Comparison of ENCODE assay signal across 9 cellular contexts in the genomic region with DNA sequence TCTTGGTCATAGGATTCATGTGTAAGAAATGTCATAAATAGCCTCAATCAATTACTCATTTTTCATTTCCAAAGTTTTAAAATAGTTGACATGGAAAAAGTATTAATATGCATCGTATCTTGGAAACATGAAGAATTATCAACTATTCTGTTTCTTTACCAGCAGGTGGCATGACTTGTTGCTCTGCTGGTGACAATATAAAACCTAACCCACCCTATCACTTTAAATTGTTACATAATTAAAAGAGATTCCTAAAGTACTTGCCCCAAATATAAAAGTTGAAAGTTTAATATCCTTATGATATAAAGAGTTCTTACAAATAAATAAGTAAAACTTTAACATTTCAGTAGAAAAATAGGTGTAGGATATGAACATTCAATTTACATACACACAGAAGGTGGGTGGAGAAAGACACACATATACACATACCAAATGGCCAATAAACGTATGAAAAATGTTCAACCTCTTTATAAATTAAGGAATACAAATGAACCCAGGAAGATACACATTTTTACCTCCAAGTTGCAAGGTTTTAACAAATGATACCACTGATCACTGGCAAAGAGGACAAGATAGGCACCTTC. TPM values are rescaled to one million over a fixed set of nuclear protein-coding genes. Genes with fewer than 3 reads are reported as not detected.
DNase-seq lines count a peak whose midpoint lies in the region; ATAC-seq and TF ChIP-seq lines count a peak whose summit lies in the region.
"Had no signal": no experiment of that assay in that cellular context is flagged by ENCODE, and none has a peak within 500 bp of the region (broad histone marks: within the 10 kb centered on the region; RNA-seq: fewer than 3 reads in every experiment).

No MANE protein-coding gene starts in this region.

- no peak overlapping the region for H3K27ac Mint-ChIP-seq in H9

- ATAC-seq in left lobe of liver: peak; percentile 83
- no peak for ATAC-seq in GM18870 (IDR thresholded peaks at IDR 0.05; ENCODE audit: unreplicated experiment)
- ATAC-seq in GM21423 (IDR thresholded peaks at IDR 0.05; ENCODE audit: unreplicated experiment): no peak

- TF ChIP-seq CTCF in AG04450 (IDR thresholded peaks at IDR 0.05; ENCODE audit: low read depth, low read length) (peak; percentile 53), H9 (conservative IDR thresholded peaks at IDR 0.05) (peak; percentile 61)

- H3K27me3 Mint-ChIP-seq in H9 (ENCODE audit: low read depth): no peaks in the 10 kb centered on the region

- H2BK120ac ChIP-seq in H9 (ENCODE audit: low read depth, low read length, poor library complexity, severe bottlenecking): no peak overlapping the region

- no peaks in the 10 kb centered on the region for H4K20me1 ChIP-seq in H9 (ENCODE audit: control insufficient read depth, insufficient read depth, insufficient read length)

- no peak overlapping the region for H3K4me2 ChIP-seq in H9 (ENCODE audit: insufficient read depth, insufficient read length, low read length)

- no peak overlapping the region for H2BK15ac ChIP-seq in H9 (ENCODE audit: low read depth, low read length)

- H2BK20ac ChIP-seq in H9 (ENCODE audit: low read depth, low read length, poor library complexity, severe bottlenecking): no peak overlapping the region

- H3K9me3 Mint-ChIP-seq in H9: no peaks in the 10 kb centered on the region

- no peak overlapping the region for H3K23ac ChIP-seq in H9 (ENCODE audit: insufficient read length, low read depth, low read length)

- no peak overlapping the region for H4K8ac ChIP-seq in H9 (replicated peaks; ENCODE audit: insufficient read length, low read depth, low read length)

- CTCF ChIA-PET in AG04450 (lab: Charles Lee): interaction anchor here (0.9 kb wide), 1 partner anchor 26 kb away, joined by 3 read pairs; no protein-coding TSS in a partner anchor

- H3K4me1 Mint-ChIP-seq in H9: peaks cover 17 to 22% of the 10 kb centered on the region in 2 experiments

- H4K5ac ChIP-seq in H9 (ENCODE audit: insufficient read length, low read depth, low read length): no peak overlapping the region

- no peak for DNase-seq in AG04450 (ENCODE audit: low read depth, low spot score)
- no peak for DNase-seq in H9
- DNase-seq in adipocyte (ENCODE audit: low read depth): no peak
- DNase-seq in left lobe of liver (ENCODE audit: low spot score): no peak
- no peak for DNase-seq in NCI-H510A (lab: John Stamatoyannopoulos, UW)
- no peak for DNase-seq in cerebellar cortex (ENCODE audit: low spot score)
- DNase-seq: activated T-cell treated with anti-CD3 and anti-CD28 coated beads for 4 hours had no signal

- no peaks in the 10 kb centered on the region for H3K27me3 ChIP-seq in AG04450 (ENCODE audit: control insufficient read depth, insufficient read depth, low read length)
- no peaks in the 10 kb centered on the region for H3K27me3 ChIP-seq in H9 (ENCODE audit: insufficient read depth, low read length)
- H3K27me3 ChIP-seq in adipocyte (replicated peaks; ENCODE audit: control insufficient read depth, insufficient read depth, low read length): no peaks in the 10 kb centered on the region

- H3K79me2 ChIP-seq in H9 (ENCODE audit: insufficient read depth, low read length): peaks cover 2% of the 10 kb centered on the region; the same call in 1 of the 2 replicates

- H3K9me3 ChIP-seq in AG04450 (ENCODE audit: control insufficient read depth, insufficient read depth, low read length): no peaks in the 10 kb centered on the region
- no peaks in the 10 kb centered on the region for H3K9me3 ChIP-seq in H9 (ENCODE audit: control insufficient read depth, low read depth, low read length)
- no peaks in the 10 kb centered on the region for H3K9me3 ChIP-seq in adipocyte (ENCODE audit: control insufficient read depth, low read length)

- no peak overlapping the region for H3K56ac ChIP-seq in H9 (ENCODE audit: insufficient read length, low read depth, low read length)

- no peak overlapping the region for H3K14ac ChIP-seq in H9 (ENCODE audit: insufficient read depth, low read length)

- H4K91ac ChIP-seq in H9 (ENCODE audit: insufficient read length, low read depth, low read length): no peak overlapping the region

- peaks cover 6% of the 10 kb centered on the region for H3K79me1 ChIP-seq in H9 (ENCODE audit: insufficient read depth, low read depth, low read length, poor library complexity, severe bottlenecking)

- no peak overlapping the region for H3K27ac ChIP-seq in AG04450 (ENCODE audit: low read depth, low read length)
- no peak overlapping the region for H3K27ac ChIP-seq in H9 (ENCODE audit: insufficient read length, low read depth, low read length)

- H3K36me3 Mint-ChIP-seq in H9 (ENCODE audit: insufficient read depth in 1 of 3, low read depth in 3 of 3): peaks cover 2 to 17% (median 9%) of the 10 kb centered on the region in 3 experiments; a peak in 6 of 7 replicates

- H2AFZ ChIP-seq in H9 (ENCODE audit: low read length): no peak overlapping the region

- H2BK12ac ChIP-seq in H9 (ENCODE audit: insufficient read length, low read depth, low read length): no peak overlapping the region

- H3K4me1 ChIP-seq in H9 (ENCODE audit: insufficient read depth, low read length): peaks cover 6% of the 10 kb centered on the region; the same call in 1 of the 2 replicates
- H3K4me1 ChIP-seq in adipocyte (ENCODE audit: control insufficient read depth, insufficient read depth, low read length): peaks cover 86% of the 10 kb centered on the region

- H3K18ac ChIP-seq in H9 (ENCODE audit: insufficient read length, low read depth, low read length): no peak overlapping the region

- POLR2A ChIA-PET in AG04450 (lab: Yijun Ruan, JAX): interaction anchor here (1.1 kb wide), 1 partner anchor 144 kb away, joined by 3 read pairs; no protein-coding TSS in a partner anchor

- no peak overlapping the region for H3T11ph ChIP-seq in H9 (ENCODE audit: low read length)

- no peak overlapping the region for H3K4me3 ChIP-seq in AG04450 (ENCODE audit: low read depth, low read length)
- no peak overlapping the region for H3K4me3 ChIP-seq in adipocyte (ENCODE audit: low read length)

- no CpG with 5 or more reads among the region's 2 CpGs for WGBS in H9 (ENCODE audit: extremely low coverage, insufficient read length, low lambda C conversion rate)

- H3K23me2 ChIP-seq in H9 (ENCODE audit: insufficient read length, low read depth, low read length, poor library complexity, severe bottlenecking): no peaks in the 10 kb centered on the region

- no peak overlapping the region for H2AK5ac ChIP-seq in H9 (ENCODE audit: insufficient read length, low read length)

- H3K36me3 ChIP-seq in adipocyte (ENCODE audit: control insufficient read depth, insufficient read depth, low read length, severe bottlenecking): peaks cover 23% of the 10 kb centered on the region

- H3K4ac ChIP-seq in H9 (ENCODE audit: low read depth, low read length): no peak overlapping the region

- H3K4me3 Mint-ChIP-seq in H9: no peak overlapping the region

- H2BK5ac ChIP-seq in H9 (ENCODE audit: insufficient read length, low read length): no peak overlapping the region

- H3K9ac ChIP-seq in H9 (ENCODE audit: extremely low read depth, insufficient read length, low read length) (no peak overlapping the region), adipocyte (ENCODE audit: low read length) (peak overlapping the region; percentile 60)

RNA-seq across cellular contexts. Expression of a gene that starts 30.6 kb away (rescaled TPM):
- polyA plus RNA-seq in AG04450 (2011; rRNA removed): 55.3 and 56.3 TPM in 2 replicates
- polyA minus RNA-seq in AG04450 (2011; rRNA and poly(A)+ RNA removed): 199 and 211 TPM in 2 replicates
- total RNA-seq in H9 (2021) (67.1 and 67.5 TPM in 2 replicates), left lobe of liver (3.4 TPM)

Comparison
In these comparisons a context has a peak if more than half of its experiments do, and no peak if none do; other contexts are left out.
1. RNA of a gene that starts 30.6 kb away (total RNA-seq): 67.1 to 67.5 TPM in H9; 3.4 TPM in left lobe of liver (single experiment); every median in the first group is over 10 times any median in the second.